In genomic region chr3:123089611-123090301, GRCh38 we compare ENCODE assay signal across 12 cellular contexts. TPM values are rescaled to one million over a fixed set of nuclear protein-coding genes. Genes with fewer than 3 reads are reported as not detected.
DNase-seq lines count a peak whose midpoint lies in the region; ATAC-seq, FAIRE-seq and TF ChIP-seq lines count a peak whose summit lies in the region.
"Had no signal": no experiment of that assay in that cellular context is flagged by ENCODE, and none has a peak within 500 bp of the region (broad histone marks: within the 10 kb centered on the region; RNA-seq: fewer than 3 reads in every experiment).

No MANE protein-coding gene starts in this region.

- in situ Hi-C loops in HAP-1 (cut with MboI; ENCODE audit: low sequenced_read_pairs) = no loop called here

- peaks cover 0 to 13% of the 10 kb centered on the region in 2 donors for H3K36me3 ChIP-seq in kidney (ENCODE audit: control insufficient read depth in 1 of 2, insufficient read depth in 2 of 2, low read length in 2 of 2)
- H3K36me3 ChIP-seq in rectal smooth muscle tissue (ENCODE audit: control insufficient read depth, insufficient read depth, low read length) = peaks cover 5% of the 10 kb centered on the region
- peaks cover 15% of the 10 kb centered on the region for H3K36me3 ChIP-seq in HAP-1 (replicated peaks)

- intact Hi-C loops in kidney (cut with DNase I) = no loop called here

- no peak for TF ChIP-seq CTCF in kidney (IDR thresholded peaks at IDR 0.05; ENCODE audit: borderline replicate concordance, extremely low read depth, insufficient read depth)

- no peak overlapping the region for H3K4me3 ChIP-seq in kidney (ENCODE audit: low read length in 2 of 2)
- no peak overlapping the region for H3K4me3 ChIP-seq in rectal smooth muscle tissue (ENCODE audit: low read length)
- no peak overlapping the region for H3K4me3 ChIP-seq in HAP-1

- H3K9ac ChIP-seq in kidney (ENCODE audit: low read length in 2 of 2) (peak overlapping the region in 1 of 2 donors; percentile 36), rectal smooth muscle tissue (ENCODE audit: low read length) (no peak overlapping the region)

- ATAC-seq in HG02973 (IDR thresholded peaks at IDR 0.05; ENCODE audit: unreplicated experiment) (no peak), HG03457 (IDR thresholded peaks at IDR 0.05; ENCODE audit: unreplicated experiment) (no peak)
- ATAC-seq: CD8-positive, alpha-beta T cell had no signal

- H3K4me1 ChIP-seq in kidney (ENCODE audit: control insufficient read depth in 1 of 2, insufficient read depth in 1 of 2, low read depth in 1 of 2, low read length in 2 of 2) (peaks cover 33 to 46% of the 10 kb centered on the region in 2 donors), rectal smooth muscle tissue (ENCODE audit: control insufficient read depth, insufficient read depth, low read length) (peaks cover 20% of the 10 kb centered on the region), HAP-1 (no peaks in the 10 kb centered on the region; the same call in 1 of the 2 replicates)

- no peaks in the 10 kb centered on the region for H3K27me3 ChIP-seq in rectal smooth muscle tissue (ENCODE audit: control insufficient read depth, insufficient read depth, low read length)
- H3K27me3 ChIP-seq in HAP-1 (ENCODE audit: low read depth) = no peaks in the 10 kb centered on the region

- DNase-seq in DMS79 (lab: John Stamatoyannopoulos, UW) (peak; percentile 42), cerebellar cortex (ENCODE audit: low spot score) (peak; percentile 91), kidney (peak; percentile 91), HAP-1 (ENCODE audit: low spot score in 2 of 2) (no peak), DMS53 treated with DMSO at 0.1 percent for 48 hours (lab: John Stamatoyannopoulos, UW; ENCODE audit: unreplicated experiment) (no peak)
- DNase-seq: activated CD4-positive, alpha-beta T cell treated with anti-CD3 and anti-CD28 coated beads, Interleukin-2, amount 10 ng/mL, durations not matched to agents 7 days and 5 days; CD8-positive, alpha-beta T cell; kidney glomerular epithelial cell had no signal

- H3K27ac ChIP-seq in kidney (ENCODE audit: low read depth in 2 of 2, low read length in 2 of 2) (peak overlapping the region; percentile 56 to 59), rectal smooth muscle tissue (ENCODE audit: low read depth, low read length) (peak overlapping the region; percentile 90)

- H3K9me3 ChIP-seq in kidney (ENCODE audit: control insufficient read depth in 1 of 2, low read length in 2 of 2) (no peaks in the 10 kb centered on the region), HAP-1 (no peaks in the 10 kb centered on the region)

- FAIRE-seq in kidney (lab: Jason Lieb, UNC) = no peak
- FAIRE-seq: endometrium had no signal

RNA-seq across cellular contexts. Expression of gene PDIA5, which starts 22.9 kb away (rescaled TPM):
- total RNA-seq in kidney = 27.9 TPM
- 19.9 TPM for polyA plus RNA-seq in kidney (ENCODE audit: insufficient read depth, low read depth, low replicate concordance)

Comparison
In these comparisons a context has a peak if more than half of its experiments do, and no peak if none do; other contexts are left out.
1. DNase-seq: peak in DMS79 (single experiment), cerebellar cortex (single experiment) and kidney (single experiment); none in HAP-1 (0 of 2) and DMS53 treated with DMSO at 0.1 percent for 48 hours (single experiment).